Comparison of ENCODE assay signal across 8 cellular contexts in genomic region chr16:85553436-85554113, GRCh38. TPM values are rescaled to one million over a fixed set of nuclear protein-coding genes. Genes with fewer than 3 reads are reported as not detected.
DNase-seq lines count a peak whose midpoint lies in the region; ATAC-seq and TF ChIP-seq lines count a peak whose summit lies in the region.

No MANE protein-coding gene starts in this region.

- CTCF ChIA-PET in HCT116 (lab: Charles Lee): interaction anchor here (0.7 to 3.3 kb wide), 14 partner anchors 10 to 439 kb away, joined by 3 to 31 read pairs (median 5); no protein-coding TSS in a partner anchor

- H3K4me2 ChIP-seq in HCT116 (ENCODE audit: low read length) (peak overlapping the region; percentile 94), mesendoderm (ENCODE audit: low read length) (peak overlapping the region; percentile 91)

- no peaks in the 10 kb centered on the region for H3K9me2 ChIP-seq in HCT116 (ENCODE audit: insufficient read depth)

- RAD21 ChIA-PET in HCT116 (lab: Charles Lee; ENCODE audit: low non-redundant PET in 1 of 2, low total read pairs in 2 of 2, uncharacterized antibody in 2 of 2, unreplicated experiment in 2 of 2): interaction anchor here (0.7 to 1.7 kb wide), 5 partner anchors 39 to 133 kb away, joined by 3 to 8 read pairs (median 3); no protein-coding TSS in a partner anchor

- ATAC-seq in HCT116: peak; percentile 70

- peaks cover under 1% of the 10 kb centered on the region for H3K79me1 ChIP-seq in mesendoderm (ENCODE audit: low read length)

- H3K27me3 ChIP-seq in HCT116 (ENCODE audit: insufficient read depth, low read length): no peaks in the 10 kb centered on the region
- H3K27me3 ChIP-seq in WERI-Rb-1 (ENCODE audit: insufficient read depth, low read depth, severe bottlenecking): no peaks in the 10 kb centered on the region
- H3K27me3 ChIP-seq in effector memory CD4-positive, alpha-beta T cell (replicated peaks; ENCODE audit: control insufficient read depth, insufficient read depth, low read length, poor library complexity, severe bottlenecking): no peaks in the 10 kb centered on the region
- H3K27me3 ChIP-seq in mesendoderm (ENCODE audit: insufficient read depth, low read length, poor library complexity): no peaks in the 10 kb centered on the region

- peaks cover 48 to 65% of the 10 kb centered on the region in 2 experiments for H3K4me1 ChIP-seq in HCT116 (ENCODE audit: control insufficient read depth in 1 of 2, insufficient read depth in 2 of 2, low read length in 2 of 2)
- peaks cover 8% of the 10 kb centered on the region for H3K4me1 ChIP-seq in effector memory CD4-positive, alpha-beta T cell (ENCODE audit: control insufficient read depth, insufficient read depth, low read length, poor library complexity, severe bottlenecking)
- peaks cover 8% of the 10 kb centered on the region for H3K4me1 ChIP-seq in mesendoderm (ENCODE audit: control insufficient read depth, low read depth, low read length)

- POLR2A ChIA-PET in HCT116 (lab: Charles Lee): interaction anchor here (0.9 to 2.4 kb wide), 6 partner anchors 9 to 92 kb away, joined by 3 to 11 read pairs (median 4); partner anchors contain the start of gene GSE1

- peak overlapping the region; percentile 75 to 83 for H3K4me3 ChIP-seq in HCT116 (replicated peaks in 1 of 2; ENCODE audit: low read depth in 1 of 2, low read length in 2 of 2)
- H3K4me3 ChIP-seq in WERI-Rb-1 (ENCODE audit: low read depth, low read length): peak overlapping the region; percentile 74
- peak overlapping the region; percentile 96 for H3K4me3 ChIP-seq in effector memory CD4-positive, alpha-beta T cell (ENCODE audit: insufficient read depth, low read depth, low read length, poor library complexity, severe bottlenecking)
- peak overlapping the region; percentile 44 for H3K4me3 ChIP-seq in mesendoderm (ENCODE audit: low read length)

- H4K20me1 ChIP-seq in HCT116 (ENCODE audit: insufficient read depth): no peaks in the 10 kb centered on the region; the same call in 1 of the 2 replicates

- TF ChIP-seq RAD21 in HCT116 (IDR thresholded peaks at IDR 0.05; ENCODE audit: low read depth): no peak

- H3K36me3 ChIP-seq in HCT116 (ENCODE audit: control insufficient read depth in 1 of 2, insufficient read depth in 2 of 2, low read length in 2 of 2): no peaks in the 10 kb centered on the region
- H3K36me3 ChIP-seq in WERI-Rb-1: no peaks in the 10 kb centered on the region
- no peaks in the 10 kb centered on the region for H3K36me3 ChIP-seq in effector memory CD4-positive, alpha-beta T cell (ENCODE audit: control insufficient read depth, insufficient read depth, low read length)
- no peaks in the 10 kb centered on the region for H3K36me3 ChIP-seq in mesendoderm (ENCODE audit: control insufficient read depth, insufficient read depth, low read length)

- H2BK15ac ChIP-seq in mesendoderm (replicated peaks; ENCODE audit: low read depth): no peak overlapping the region

- H2BK120ac ChIP-seq in mesendoderm (ENCODE audit: low read depth, low read length): peak overlapping the region; percentile 23

- TF ChIP-seq CTCF in HCT116 (IDR thresholded peaks at IDR 0.05 in 2 of 3, conservative IDR thresholded peaks at IDR 0.05 in 1 of 3; ENCODE audit: borderline replicate concordance in 1 of 3, insufficient read depth in 1 of 3, low read depth in 2 of 3, low read length in 2 of 3) (peak in 1 of 3 experiments; percentile 18; a peak in 2 of 6 replicates), WERI-Rb-1 (IDR thresholded peaks at IDR 0.05; ENCODE audit: low read depth, low read length) (0 out of 2 replicates have a peak, but pooled peaks have one; percentile 2)

- no peak overlapping the region for H3K23ac ChIP-seq in mesendoderm (ENCODE audit: low read length)

- H3K18ac ChIP-seq in mesendoderm (ENCODE audit: low read length): peak overlapping the region; percentile 68

- no peaks in the 10 kb centered on the region for H3K9me3 ChIP-seq in HCT116 (ENCODE audit: control insufficient read depth in 1 of 2, insufficient read depth in 1 of 2, low read depth in 1 of 2, low read length in 2 of 2)
- H3K9me3 ChIP-seq in WERI-Rb-1 (ENCODE audit: severe bottlenecking): no peaks in the 10 kb centered on the region
- H3K9me3 ChIP-seq in effector memory CD4-positive, alpha-beta T cell (ENCODE audit: control insufficient read depth, low read length): no peaks in the 10 kb centered on the region

- no peak overlapping the region for H4K5ac ChIP-seq in mesendoderm (ENCODE audit: low read length)

- DNase-seq in NCI-H345 (lab: John Stamatoyannopoulos, UW): peak; percentile 54
- DNase-seq in NCI-H345 treated with DMSO at 0.1 percent for 48 hours (lab: John Stamatoyannopoulos, UW; ENCODE audit: unreplicated experiment): no peak
- DNase-seq in HCT116 (ENCODE audit: low read depth, low spot score): peak; percentile 59
- DNase-seq in NAMALWA (ENCODE audit: low spot score): peak; percentile 84
- DNase-seq in WERI-Rb-1: peak; percentile 61
- peak in 2 of 3 donors; percentile 13 to 16 for DNase-seq in effector memory CD4-positive, alpha-beta T cell
- DNase-seq in mesendoderm: peak; percentile 90

- H2AK5ac ChIP-seq in mesendoderm (ENCODE audit: low read length): no peak overlapping the region

- BruUV-seq in HCT116 (replicated peaks; lab: Mats Ljungman, UMichigan): no TSS peak

- H3K27ac ChIP-seq in HCT116 (ENCODE audit: low read depth, low read length) (peak overlapping the region; percentile 64), WERI-Rb-1 (peak overlapping the region; percentile 90), mesendoderm (ENCODE audit: low read depth, low read length) (peak overlapping the region; percentile 74), temporal lobe (ENCODE audit: low read depth, low read length) (peak overlapping the region; percentile 57)
- peak overlapping the region; percentile 74 for H3K27ac ChIP-seq in effector memory CD4-positive, alpha-beta T cell (ENCODE audit: insufficient read depth, low read length, poor library complexity, severe bottlenecking)

- intact Hi-C loops in HCT116 (cut with micrococcal nuclease): loop anchor here (2.0 to 10.0 kb wide), 3 partner anchors 25 to 129 kb away; no protein-coding TSS in a partner anchor

- TF ChIP-seq POLR2A in HCT116 (IDR thresholded peaks at IDR 0.05; ENCODE audit: borderline replicate concordance, extremely low read depth, insufficient read depth, insufficient read length): peak; percentile 38

- peak overlapping the region; percentile 70 for H3K9ac ChIP-seq in HCT116 (ENCODE audit: low read length)
- peak overlapping the region; percentile 75 for H3K9ac ChIP-seq in mesendoderm (ENCODE audit: low read length)

- H3K79me2 ChIP-seq in HCT116 (ENCODE audit: insufficient read depth, low read length) (no peaks in the 10 kb centered on the region), mesendoderm (ENCODE audit: control insufficient read depth, insufficient read depth, low read length) (peaks cover 10% of the 10 kb centered on the region)

- peak overlapping the region; percentile 58 for H2AFZ ChIP-seq in HCT116 (ENCODE audit: low read depth, low read length, poor library complexity, severe bottlenecking)

- H3K56ac ChIP-seq in mesendoderm (ENCODE audit: low read length): peak overlapping the region; percentile 89

- peak overlapping the region; percentile 88 for H2BK5ac ChIP-seq in mesendoderm (ENCODE audit: low read length)

- no peak overlapping the region for H4K8ac ChIP-seq in mesendoderm (ENCODE audit: low read depth, low read length)

- H3K4ac ChIP-seq in mesendoderm (ENCODE audit: low read depth, low read length): peak overlapping the region; percentile 40

- no CpG with 5 or more reads among the region's 57 CpGs for WGBS in mesendoderm (ENCODE audit: extremely low coverage, insufficient coverage, low lambda C conversion rate)

TF ChIP-seq in HCT116, 20 proteins besides CTCF, POLR2A, EP300 and RAD21 (continues in another document):
- TF ChIP-seq EZH2 (IDR thresholded peaks at IDR 0.05) (no peak), SP1 (IDR thresholded peaks at IDR 0.05; ENCODE audit: low read depth) (no peak), POLR2AphosphoS5 (IDR thresholded peaks at IDR 0.05; ENCODE audit: low read depth, low read length) (peak; percentile 51), CBX3 (IDR thresholded peaks at IDR 0.05; ENCODE audit: low read depth) (no peak), CEBPB (IDR thresholded peaks at IDR 0.05; ENCODE audit: low read depth) (no peak), YY1 (IDR thresholded peaks at IDR 0.05; ENCODE audit: extremely low read depth, insufficient replicate concordance, low read depth, low read length) (no peak), EZH2phosphoT487 (IDR thresholded peaks at IDR 0.05; ENCODE audit: borderline replicate concordance) (no peak), TCF7L2 (IDR thresholded peaks at IDR 0.05; ENCODE audit: borderline replicate concordance, extremely low read depth, insufficient read depth, insufficient read length) (no peak), ZBTB33 (IDR thresholded peaks at IDR 0.05; ENCODE audit: extremely low read depth, insufficient replicate concordance, low read length) (no peak), SIN3A (IDR thresholded peaks at IDR 0.05; ENCODE audit: low read depth) (no peak), EGR1 (IDR thresholded peaks at IDR 0.05; ENCODE audit: low read depth) (no peak), ZFX (IDR thresholded peaks at IDR 0.05) (peak; percentile 64; the same call in 1 of the 2 replicates)
- TF ChIP-seq, protein P1, sequence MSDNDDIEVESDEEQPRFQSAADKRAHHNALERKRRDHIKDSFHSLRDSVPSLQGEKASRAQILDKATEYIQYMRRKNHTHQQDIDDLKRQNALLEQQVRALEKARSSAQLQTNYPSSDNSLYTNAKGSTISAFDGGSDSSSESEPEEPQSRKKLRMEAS (IDR thresholded peaks at IDR 0.05): no peak

RNA-seq across cellular contexts. Expression of gene GSE1, which starts 59.5 kb away (rescaled TPM):
- total RNA-seq in HCT116 (2021; ENCODE audit: unreplicated experiment) (90.2 TPM), temporal lobe (32.9 TPM)
- 37.9 and 44.0 TPM in 2 replicates for polyA plus RNA-seq in HCT116 (2012)
- polyA plus RNA-seq in mesendoderm (2013, experiment 1 of 2): 16.7 TPM
- polyA plus RNA-seq in mesendoderm (2013, experiment 2 of 2): 17.3 TPM

Comparison
In these comparisons a context has a peak if more than half of its experiments do, and no peak if none do; other contexts are left out.
1. H3K4me3 ChIP-seq: peak in every context shown above with its lines; median percentile 96 in effector memory CD4-positive, alpha-beta T cell; 79 in HCT116; 74 in WERI-Rb-1; 44 in mesendoderm.